ENCODE assay signal across 12 cellular contexts in the genomic region with DNA sequence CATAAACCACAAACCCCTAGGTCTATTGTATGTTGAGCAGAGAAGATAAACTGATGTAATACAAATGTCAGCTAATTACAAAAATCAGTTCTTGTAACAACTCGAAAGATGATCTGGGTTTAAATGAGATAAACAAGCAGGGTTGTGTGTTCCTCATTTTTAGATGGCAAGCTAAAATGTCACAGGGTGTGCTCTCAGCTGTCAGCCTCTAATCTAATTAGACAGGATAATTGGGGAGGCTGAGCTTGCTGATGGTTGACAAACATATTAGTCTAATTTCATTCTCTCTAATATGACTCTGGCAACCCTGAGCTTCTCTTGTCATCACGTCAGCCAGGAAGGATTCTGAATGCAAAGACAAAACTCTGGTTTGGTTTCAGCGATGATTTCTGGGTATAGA.
DNase-seq lines count a peak whose midpoint lies in the region; ATAC-seq lines count a peak whose summit lies in the region.
"Had no signal": no experiment of that assay in that cellular context is flagged by ENCODE, and none has a peak within 500 bp of the region (broad histone marks: within the 10 kb centered on the region; RNA-seq: fewer than 3 reads in every experiment).

No MANE protein-coding gene starts in this region.

- no peaks in the 10 kb centered on the region for H3K4me1 Mint-ChIP-seq in stimulated activated effector memory CD8-positive, alpha-beta T cell treated with anti-CD3 and anti-CD28 coated beads, Interleukin-12 subunit alpha, Interleukin-12 subunit beta, amount 100 ng/mL, for 72 hours

- no peaks in the 10 kb centered on the region for H3K36me3 Mint-ChIP-seq in stimulated activated effector memory CD8-positive, alpha-beta T cell treated with anti-CD3 and anti-CD28 coated beads, Interleukin-12 subunit alpha, Interleukin-12 subunit beta, amount 100 ng/mL, for 72 hours

- H3K27ac ChIP-seq in caudate nucleus (ENCODE audit: low read depth, low read length): peak overlapping the region; percentile 58
- H3K27ac ChIP-seq: C4-2B had no signal

- no peak overlapping the region for H3K4me3 Mint-ChIP-seq in stimulated activated effector memory CD8-positive, alpha-beta T cell treated with anti-CD3 and anti-CD28 coated beads, Interleukin-12 subunit alpha, Interleukin-12 subunit beta, amount 100 ng/mL, for 72 hours
- H3K4me3 Mint-ChIP-seq: GM23338 had no signal

- DNase-seq in COR-L47 (lab: John Stamatoyannopoulos, UW) (peak; percentile 43), NCI-H146 (lab: John Stamatoyannopoulos, UW) (peak; percentile 65), NCI-H82 (lab: John Stamatoyannopoulos, UW) (peak; percentile 91), caudate nucleus (lab: John Stamatoyannopoulos, UW) (no peak)
- DNase-seq in stimulated activated effector memory CD8-positive, alpha-beta T cell treated with anti-CD3 and anti-CD28 coated beads, Interleukin-12 subunit alpha, Interleukin-12 subunit beta, amount 100 ng/mL, for 72 hours (ENCODE audit: low spot score in 2 of 2): no peak
- DNase-seq in effector CD8-positive, alpha-beta T cell (lab: John Stamatoyannopoulos, UW): no peak
- DNase-seq: NCI-H2029, NCI-H774 had no signal

- no peak overlapping the region for H3K27ac Mint-ChIP-seq in stimulated activated effector memory CD8-positive, alpha-beta T cell treated with anti-CD3 and anti-CD28 coated beads, Interleukin-12 subunit alpha, Interleukin-12 subunit beta, amount 100 ng/mL, for 72 hours
- H3K27ac Mint-ChIP-seq: GM23338 had no signal

- no peaks in the 10 kb centered on the region for H3K9me3 Mint-ChIP-seq in stimulated activated effector memory CD8-positive, alpha-beta T cell treated with anti-CD3 and anti-CD28 coated beads, Interleukin-12 subunit alpha, Interleukin-12 subunit beta, amount 100 ng/mL, for 72 hours
- H3K9me3 Mint-ChIP-seq: GM23338 had no signal

- no peak for ATAC-seq in stimulated activated effector memory CD8-positive, alpha-beta T cell treated with anti-CD3 and anti-CD28 coated beads, Interleukin-12 subunit alpha, Interleukin-12 subunit beta, amount 100 ng/mL, for 72 hours
- ATAC-seq in HG03095 (IDR thresholded peaks at IDR 0.05; ENCODE audit: unreplicated experiment) (no peak), HG03457 (IDR thresholded peaks at IDR 0.05; ENCODE audit: unreplicated experiment) (no peak)
- ATAC-seq: GM23338 had no signal

Comparison
In these comparisons a context has a peak if more than half of its experiments do, and no peak if none do; other contexts are left out.
1. DNase-seq: peak in COR-L47 (single experiment), NCI-H146 (single experiment) and NCI-H82 (single experiment); none in caudate nucleus (0 of 61), stimulated activated effector memory CD8-positive, alpha-beta T cell treated with anti-CD3 and anti-CD28 coated beads, Interleukin-12 subunit alpha, Interleukin-12 subunit beta, amount 100 ng/mL, for 72 hours (0 of 2) and effector CD8-positive, alpha-beta T cell (single experiment).